ENCODE assay signal across 27 cellular contexts in genomic region chr11:7609521-7609920, GRCh38.
DNase-seq lines count a peak whose midpoint lies in the region; ATAC-seq, FAIRE-seq and TF ChIP-seq lines count a peak whose summit lies in the region.
"Had no signal": no experiment of that assay in that cellular context is flagged by ENCODE, and none has a peak within 500 bp of the region (broad histone marks: within the 10 kb centered on the region; RNA-seq: fewer than 3 reads in every experiment).

No MANE protein-coding gene starts in this region.

- POLR2A ChIA-PET in A549 (lab: Yijun Ruan, JAX), result no interaction called here
- POLR2A ChIA-PET in Caco-2 (lab: Charles Lee), result no interaction called here
- POLR2A ChIA-PET in activated CD4-positive, alpha-beta memory T cell treated with anti-CD3 and anti-CD28 coated beads for 36 hours (lab: Charles Lee), result no interaction called here

- no TSS peak for BruUV-seq in Caco-2 (replicated peaks; lab: Mats Ljungman, UMichigan)

- no peak for ATAC-seq in A549
- ATAC-seq in activated T-cell treated with anti-CD3 and anti-CD28 coated beads, Interleukin-2, amount 50 U/mL, for 4 hours, result no peak

- TF ChIP-seq POLR2A in A549 (IDR thresholded peaks at IDR 0.05; ENCODE audit: low read length), result no peak
- no peak for TF ChIP-seq POLR2A in sigmoid colon (IDR thresholded peaks at IDR 0.05)

- H3K4me2 ChIP-seq in A549, result peak overlapping the region; percentile 78

- peaks cover 7% of the 10 kb centered on the region for H3K36me3 ChIP-seq in Caco-2 (ENCODE audit: control insufficient read depth, insufficient read depth, low read length)
- peaks cover 0 to 9% of the 10 kb centered on the region in 2 donors for H3K36me3 ChIP-seq in ascending aorta
- peaks cover 0 to 6% (median 0%) of the 10 kb centered on the region in 4 donors for H3K36me3 ChIP-seq in sigmoid colon
- H3K36me3 ChIP-seq: MG63, SJSA1 had no signal

- H3K27me3 ChIP-seq in Caco-2 (replicated peaks; ENCODE audit: control insufficient read depth, insufficient read depth, low read length) (no peaks in the 10 kb centered on the region), ascending aorta (no peaks in the 10 kb centered on the region), sigmoid colon (no peaks in the 10 kb centered on the region)
- H3K27me3 ChIP-seq: MG63, SJSA1 had no signal

- H3K9me3 ChIP-seq in A549, result no peaks in the 10 kb centered on the region
- no peaks in the 10 kb centered on the region for H3K9me3 ChIP-seq in Caco-2
- no peaks in the 10 kb centered on the region for H3K9me3 ChIP-seq in ascending aorta
- H3K9me3 ChIP-seq in sigmoid colon, result no peaks in the 10 kb centered on the region
- H3K9me3 ChIP-seq: MG63, SJSA1 had no signal

- no peak for TF ChIP-seq CTCF in A549 (IDR thresholded peaks at IDR 0.05)
- TF ChIP-seq CTCF in Caco-2 (IDR thresholded peaks at IDR 0.05; ENCODE audit: insufficient read depth in 1 of 2, low read depth in 1 of 2, low read length in 1 of 2, severe bottlenecking in 1 of 2, unreplicated experiment in 1 of 2), result no peak
- no peak for TF ChIP-seq CTCF in ascending aorta (IDR thresholded peaks at IDR 0.05)
- TF ChIP-seq CTCF in fibroblast of villous mesenchyme (IDR thresholded peaks at IDR 0.05; ENCODE audit: insufficient read depth, low read depth, low read length), result no peak
- TF ChIP-seq CTCF in sigmoid colon (IDR thresholded peaks at IDR 0.05), result no peak

- H3K36me3 Mint-ChIP-seq in Caco-2 (ENCODE audit: insufficient read depth, unreplicated experiment), result peaks cover 45% of the 10 kb centered on the region
- H3K36me3 Mint-ChIP-seq in activated CD4-positive, alpha-beta memory T cell treated with anti-CD3 and anti-CD28 coated beads for 36 hours, result peaks cover 5% of the 10 kb centered on the region
- H3K36me3 Mint-ChIP-seq in activated T-cell treated with anti-CD3 and anti-CD28 coated beads, Interleukin-2, amount 50 U/mL, for 4 hours (ENCODE audit: insufficient read depth), result peaks cover 10% of the 10 kb centered on the region

- CTCF ChIA-PET in A549 (lab: Yijun Ruan, JAX) (interaction anchor here (0.9 to 4.3 kb wide), 5 partner anchors 9 to 86 kb away, joined by 3 to 26 read pairs (median 7); no protein-coding TSS in a partner anchor), Caco-2 (lab: Charles Lee) (interaction anchor here (1.2 kb wide), 1 partner anchor 35 kb away, joined by 4 read pairs; no protein-coding TSS in a partner anchor)
- CTCF ChIA-PET in activated CD4-positive, alpha-beta memory T cell treated with anti-CD3 and anti-CD28 coated beads for 36 hours (lab: Charles Lee), result no interaction called here

- H3K4me3 ChIP-seq in A549 (no peak overlapping the region), Caco-2 (ENCODE audit: low read depth, low read length) (no peak overlapping the region), ascending aorta (no peak overlapping the region), fibroblast of villous mesenchyme (ENCODE audit: low read depth, low read length) (no peak overlapping the region), sigmoid colon (no peak overlapping the region)
- H3K4me3 ChIP-seq: MG63, SJSA1 had no signal

- H3K27me3 Mint-ChIP-seq in Caco-2 (ENCODE audit: insufficient read depth, unreplicated experiment), result no peaks in the 10 kb centered on the region
- no peaks in the 10 kb centered on the region for H3K27me3 Mint-ChIP-seq in activated CD4-positive, alpha-beta memory T cell treated with anti-CD3 and anti-CD28 coated beads for 36 hours
- no peaks in the 10 kb centered on the region for H3K27me3 Mint-ChIP-seq in activated T-cell treated with anti-CD3 and anti-CD28 coated beads, Interleukin-2, amount 50 U/mL, for 4 hours (ENCODE audit: low read depth)
- H3K27me3 Mint-ChIP-seq: B cell; CD8-positive, alpha-beta memory T cell had no signal

- no peak for TF ChIP-seq EP300 in A549 (IDR thresholded peaks at IDR 0.05)
- TF ChIP-seq EP300 in sigmoid colon (IDR thresholded peaks at IDR 0.05), result no peak

- H3K4me1 Mint-ChIP-seq in Caco-2 (ENCODE audit: low read depth, unreplicated experiment), result peaks cover 36% of the 10 kb centered on the region
- no peaks in the 10 kb centered on the region for H3K4me1 Mint-ChIP-seq in activated CD4-positive, alpha-beta memory T cell treated with anti-CD3 and anti-CD28 coated beads for 36 hours (ENCODE audit: low read depth)
- no peaks in the 10 kb centered on the region for H3K4me1 Mint-ChIP-seq in activated T-cell treated with anti-CD3 and anti-CD28 coated beads, Interleukin-2, amount 50 U/mL, for 4 hours (ENCODE audit: low read depth)
- H3K4me1 Mint-ChIP-seq: B cell; CD8-positive, alpha-beta memory T cell had no signal

- intact Hi-C loops in Caco-2 (cut with micrococcal nuclease; ENCODE audit: unreplicated experiment), result no loop called here
- intact Hi-C loops in ascending aorta (cut with DNase I), result loop anchor here (5.0 kb wide), 1 partner anchor 37 kb away; no protein-coding TSS in a partner anchor
- intact Hi-C loops in sigmoid colon (cut with DNase I), result no loop called here
- intact Hi-C loops in activated CD4-positive, alpha-beta memory T cell treated with anti-CD3 and anti-CD28 coated beads for 36 hours (cut with micrococcal nuclease), result no loop called here

- H3K4me3 Mint-ChIP-seq in Caco-2 (ENCODE audit: unreplicated experiment), result no peak overlapping the region
- no peak overlapping the region for H3K4me3 Mint-ChIP-seq in activated CD4-positive, alpha-beta memory T cell treated with anti-CD3 and anti-CD28 coated beads for 36 hours
- H3K4me3 Mint-ChIP-seq in activated T-cell treated with anti-CD3 and anti-CD28 coated beads, Interleukin-2, amount 50 U/mL, for 4 hours, result no peak overlapping the region
- H3K4me3 Mint-ChIP-seq: B cell; CD8-positive, alpha-beta memory T cell had no signal

- no peak for TF ChIP-seq RAD21 in A549 (conservative IDR thresholded peaks at IDR 0.05 in 1 of 2, IDR thresholded peaks at IDR 0.05 in 1 of 2)

- no peak overlapping the region for H3K27ac ChIP-seq in A549
- peak overlapping the region; percentile 1 to 49 for H3K27ac ChIP-seq in ascending aorta
- H3K27ac ChIP-seq in sigmoid colon, result no peak overlapping the region
- H3K27ac ChIP-seq: C4-2B, SJSA1 had no signal

- H3K9me3 Mint-ChIP-seq in Caco-2 (ENCODE audit: unreplicated experiment), result no peaks in the 10 kb centered on the region
- H3K9me3 Mint-ChIP-seq in activated CD4-positive, alpha-beta memory T cell treated with anti-CD3 and anti-CD28 coated beads for 36 hours, result no peaks in the 10 kb centered on the region
- H3K9me3 Mint-ChIP-seq in activated T-cell treated with anti-CD3 and anti-CD28 coated beads, Interleukin-2, amount 50 U/mL, for 4 hours, result no peaks in the 10 kb centered on the region
- H3K9me3 Mint-ChIP-seq: CD8-positive, alpha-beta memory T cell had no signal

- peaks cover 86% of the 10 kb centered on the region for H3K4me1 ChIP-seq in A549
- H3K4me1 ChIP-seq in Caco-2, result peaks cover 74% of the 10 kb centered on the region
- peaks cover 0 to 7% of the 10 kb centered on the region in 2 donors for H3K4me1 ChIP-seq in ascending aorta
- no peaks in the 10 kb centered on the region for H3K4me1 ChIP-seq in sigmoid colon

- DNase-seq in A549 (ENCODE audit: low read depth in 1 of 2, low spot score in 1 of 2) (no peak), Caco-2 (no peak), ascending aorta (ENCODE audit: low spot score in 2 of 2) (no peak), fibroblast of villous mesenchyme (ENCODE audit: low read depth) (peak; percentile 19), NCI-H748 (lab: John Stamatoyannopoulos, UW; ENCODE audit: unreplicated experiment) (no peak), sigmoid colon (no peak)
- no peak for DNase-seq in activated CD4-positive, alpha-beta memory T cell treated with anti-CD3 and anti-CD28 coated beads for 36 hours
- no peak for DNase-seq in activated T-cell treated with anti-CD3 and anti-CD28 coated beads, Interleukin-2, amount 50 U/mL, for 4 hours
- DNase-seq: 8988T; Calu3; CD8-positive, alpha-beta memory T cell; DMS79 treated with DMSO at 0.1 percent for 48 hours; HCEC 1CT; KG1; MG63; NCI-H1105 treated with DMSO at 0.1 percent for 48 hours; NCI-H146; NCI-H1930; NCI-H446 treated with DMSO at 0.1 percent for 48 hours; NCI-H526 treated with DMSO at 0.1 percent for 48 hours; Right ventricle myocardium superior; RPMI8226 had no signal

- FAIRE-seq in A549 (lab: Jason Lieb, UNC), result no peak
- FAIRE-seq: GM18507, H1 had no signal

- H3K27ac Mint-ChIP-seq in Caco-2 (ENCODE audit: unreplicated experiment), result peak overlapping the region; percentile 16
- H3K27ac Mint-ChIP-seq in activated CD4-positive, alpha-beta memory T cell treated with anti-CD3 and anti-CD28 coated beads for 36 hours, result no peak overlapping the region
- H3K27ac Mint-ChIP-seq: B cell had no signal

TF ChIP-seq in A549, 52 proteins besides CTCF, POLR2A, EP300 and RAD21:
- TF ChIP-seq CHD2 (IDR thresholded peaks at IDR 0.05; ENCODE audit: low read length, partially characterized antibody) (no peak), KDM5A (IDR thresholded peaks at IDR 0.05) (no peak), FOSL2 (IDR thresholded peaks at IDR 0.05) (no peak), FOSL2 (CRISPR knock-in tag; IDR thresholded peaks at IDR 0.05) (no peak), POLR2AphosphoS2 (conservative IDR thresholded peaks at IDR 0.05; ENCODE audit: low read length) (no peak), SREBF2 (IDR thresholded peaks at IDR 0.05) (no peak)

Comparison
In these comparisons a context has a peak if more than half of its experiments do, and no peak if none do; other contexts are left out.
1. H3K27ac ChIP-seq: peak in ascending aorta (2 of 2); none in A549 (0 of 2) and sigmoid colon (0 of 4).